ENCODE assay signal across 1 cellular context in genomic region chr2:169824373-169825333, GRCh38.
TF ChIP-seq lines count a peak whose summit lies in the region.

Gene METTL5 (minus strand): TSS chr2:169824905. CDS start chr2:169824597, 308 bp downstream.

TF ChIP-seq in HepG2, 621 proteins besides CTCF, POLR2A, EP300 and RAD21 (continued from another document and continues in another):
- peak; percentile 82 for TF ChIP-seq ZGPAT (CRISPR knock-in tag; IDR thresholded peaks at IDR 0.05)
- TF ChIP-seq HOXA5 (CRISPR knock-in tag; IDR thresholded peaks at IDR 0.05) = 0 out of 2 replicates have a peak, but pooled peaks have one; percentile 44
- TF ChIP-seq ZFY (CRISPR knock-in tag; IDR thresholded peaks at IDR 0.05) = peak; percentile 97
- TF ChIP-seq ISL2 (CRISPR knock-in tag; IDR thresholded peaks at IDR 0.05) = peak; percentile 61
- TF ChIP-seq HNRNPLL (IDR thresholded peaks at IDR 0.05; ENCODE audit: low read depth, low read length, poor library complexity, severe bottlenecking) = peak; percentile 88
- no peak for TF ChIP-seq MYNN (CRISPR knock-in tag; IDR thresholded peaks at IDR 0.05; ENCODE audit: low read depth)
- TF ChIP-seq ZNF619 (CRISPR knock-in tag; IDR thresholded peaks at IDR 0.05) = no peak
- TF ChIP-seq MATR3 (CRISPR knock-in tag; IDR thresholded peaks at IDR 0.05) = no peak
- no peak for TF ChIP-seq NR3C1 (CRISPR knock-in tag; IDR thresholded peaks at IDR 0.05)
- peak; percentile 86 for TF ChIP-seq KAT8 (CRISPR knock-in tag; IDR thresholded peaks at IDR 0.05)
- TF ChIP-seq JDP2 (CRISPR knock-in tag; IDR thresholded peaks at IDR 0.05; ENCODE audit: borderline replicate concordance) = no peak
- 0 out of 2 replicates have a peak, but pooled peaks have one; percentile 25 for TF ChIP-seq KLF13 (CRISPR knock-in tag; IDR thresholded peaks at IDR 0.05)
- TF ChIP-seq NCOR1 (IDR thresholded peaks at IDR 0.05; ENCODE audit: borderline replicate concordance, low read length) = no peak; the same call in 1 of the 2 replicates
- peak; percentile 84 for TF ChIP-seq PHF21A (CRISPR knock-in tag; IDR thresholded peaks at IDR 0.05)
- peak; percentile 71 for TF ChIP-seq ZNF616 (CRISPR knock-in tag; IDR thresholded peaks at IDR 0.05; ENCODE audit: low read depth)
- peak; percentile 49; the same call in 1 of the 2 replicates for TF ChIP-seq ZNF644 (CRISPR knock-in tag; IDR thresholded peaks at IDR 0.05; ENCODE audit: low read depth)
- peak; percentile 97 for TF ChIP-seq MAX (IDR thresholded peaks at IDR 0.05)
- TF ChIP-seq XRCC5 (optimal IDR thresholded peaks at IDR 0.05; ENCODE audit: low read length) = peak; percentile 98
- peak; percentile 66; the same call in 1 of the 2 replicates for TF ChIP-seq ZNF670 (CRISPR knock-in tag; IDR thresholded peaks at IDR 0.05; ENCODE audit: borderline replicate concordance)
- 0 out of 2 replicates have a peak, but pooled peaks have one; percentile 6 for TF ChIP-seq RORA (CRISPR knock-in tag; IDR thresholded peaks at IDR 0.05)
- peak; percentile 96 for TF ChIP-seq MXD1 (CRISPR knock-in tag; IDR thresholded peaks at IDR 0.05)
- TF ChIP-seq ZNF292 (CRISPR knock-in tag; IDR thresholded peaks at IDR 0.05; ENCODE audit: borderline replicate concordance, low read depth) = peak; percentile 62
- TF ChIP-seq GMEB2 (CRISPR knock-in tag; IDR thresholded peaks at IDR 0.05; ENCODE audit: low read depth) = no peak
- peak; percentile 87 for TF ChIP-seq POLR2AphosphoS5 (IDR thresholded peaks at IDR 0.05; ENCODE audit: low read depth, low read length)
- no peak for TF ChIP-seq SKIL (CRISPR knock-in tag; IDR thresholded peaks at IDR 0.05; ENCODE audit: borderline replicate concordance)
- no peak for TF ChIP-seq NONO (IDR thresholded peaks at IDR 0.05)
- TF ChIP-seq NONO (CRISPR knock-in tag; conservative IDR thresholded peaks at IDR 0.05) = peak; percentile 91
- peak; percentile 92 for TF ChIP-seq ZBTB20 (CRISPR knock-in tag; IDR thresholded peaks at IDR 0.05; ENCODE audit: borderline replicate concordance, low read depth)
- TF ChIP-seq ZBTB40 (IDR thresholded peaks at IDR 0.05) = no peak
- peak; percentile 90 for TF ChIP-seq ZBTB40 (CRISPR knock-in tag; IDR thresholded peaks at IDR 0.05)
- peak; percentile 90 for TF ChIP-seq ZNF441 (CRISPR knock-in tag; IDR thresholded peaks at IDR 0.05; ENCODE audit: borderline replicate concordance)
- peak; percentile 23; the same call in 1 of the 2 replicates for TF ChIP-seq SMC3 (IDR thresholded peaks at IDR 0.05; ENCODE audit: low read length)
- peak; percentile 41; the same call in 1 of the 2 replicates for TF ChIP-seq ARID2 (CRISPR knock-in tag; IDR thresholded peaks at IDR 0.05; ENCODE audit: borderline replicate concordance)
- TF ChIP-seq CBFB (CRISPR knock-in tag; IDR thresholded peaks at IDR 0.05) = peak; percentile 79
- TF ChIP-seq ZNF431 (CRISPR knock-in tag; IDR thresholded peaks at IDR 0.05; ENCODE audit: borderline replicate concordance, low read depth) = peak; percentile 91
- peak; percentile 62; the same call in 1 of the 2 replicates for TF ChIP-seq ZNF792 (CRISPR knock-in tag; IDR thresholded peaks at IDR 0.05)
- TF ChIP-seq MTA3 (CRISPR knock-in tag; IDR thresholded peaks at IDR 0.05) = no peak
- peak; percentile 79; the same call in 1 of the 2 replicates for TF ChIP-seq MIER3 (CRISPR knock-in tag; IDR thresholded peaks at IDR 0.05; ENCODE audit: borderline replicate concordance)
- 0 out of 2 replicates have a peak, but pooled peaks have one; percentile 37 for TF ChIP-seq ZNF30 (CRISPR knock-in tag; IDR thresholded peaks at IDR 0.05)
- TF ChIP-seq ZNF557 (CRISPR knock-in tag; IDR thresholded peaks at IDR 0.05) = peak; percentile 78; the same call in 1 of the 2 replicates
- TF ChIP-seq IKZF1 (IDR thresholded peaks at IDR 0.05) = no peak
- TF ChIP-seq ZNF839 (CRISPR knock-in tag; IDR thresholded peaks at IDR 0.05; ENCODE audit: borderline replicate concordance) = no peak; the same call in 1 of the 2 replicates
- TF ChIP-seq PBX3 (CRISPR knock-in tag; IDR thresholded peaks at IDR 0.05; ENCODE audit: borderline replicate concordance) = peak; percentile 83; the same call in 1 of the 2 replicates
- TF ChIP-seq ZZZ3 (CRISPR knock-in tag; IDR thresholded peaks at IDR 0.05; ENCODE audit: borderline replicate concordance) = peak; percentile 63; the same call in 1 of the 2 replicates
- 0 out of 2 replicates have a peak, but pooled peaks have one; percentile 61 for TF ChIP-seq ZNF136 (CRISPR knock-in tag; IDR thresholded peaks at IDR 0.05; ENCODE audit: low read depth)
- TF ChIP-seq ZNF567 (CRISPR knock-in tag; IDR thresholded peaks at IDR 0.05; ENCODE audit: borderline replicate concordance) = no peak; the same call in none of the 2 replicates
- 0 out of 2 replicates have a peak, but pooled peaks have one; percentile 72 for TF ChIP-seq FOXM1 (CRISPR knock-in tag; IDR thresholded peaks at IDR 0.05)
- peak; percentile 31; the same call in 1 of the 2 replicates for TF ChIP-seq ZNF280B (CRISPR knock-in tag; IDR thresholded peaks at IDR 0.05; ENCODE audit: borderline replicate concordance)
- peak; percentile 93 for TF ChIP-seq SAP130 (CRISPR knock-in tag; IDR thresholded peaks at IDR 0.05; ENCODE audit: low read depth)
- TF ChIP-seq DR1 (CRISPR knock-in tag; IDR thresholded peaks at IDR 0.05) = peak; percentile 54; the same call in 1 of the 2 replicates
- TF ChIP-seq ZNF777 (CRISPR knock-in tag; IDR thresholded peaks at IDR 0.05) = peak; percentile 77
- TF ChIP-seq PAX8 (CRISPR knock-in tag; IDR thresholded peaks at IDR 0.05; ENCODE audit: borderline replicate concordance) = peak; percentile 93; the same call in 1 of the 2 replicates
